In the genomic region with DNA sequence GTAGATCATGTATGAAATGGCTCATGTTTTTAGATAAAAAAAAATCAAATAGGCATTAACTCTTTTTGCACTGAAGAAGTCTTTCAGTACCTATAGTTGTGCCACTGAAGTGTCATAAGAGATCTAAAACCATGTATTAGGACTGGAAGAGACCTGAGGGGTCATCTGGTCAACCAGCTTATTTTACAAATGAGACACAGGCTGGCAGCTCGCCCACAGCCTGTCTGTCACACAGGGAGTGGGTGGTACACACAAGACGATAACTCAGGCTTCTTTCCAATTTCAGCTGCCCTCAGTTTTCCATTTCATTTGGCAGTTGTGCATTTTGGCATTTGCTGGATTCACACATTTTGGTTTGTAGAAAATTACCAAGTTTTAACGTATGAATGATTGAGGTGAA, we compare ENCODE assay signal across 20 cellular contexts. TPM values are rescaled to one million over a fixed set of nuclear protein-coding genes. Genes with fewer than 3 reads are reported as not detected.
DNase-seq lines count a peak whose midpoint lies in the region; ATAC-seq, FAIRE-seq and TF ChIP-seq lines count a peak whose summit lies in the region.
"Had no signal": no experiment of that assay in that cellular context is flagged by ENCODE, and none has a peak within 500 bp of the region (broad histone marks: within the 10 kb centered on the region; RNA-seq: fewer than 3 reads in every experiment).

No MANE protein-coding gene starts in this region.

- DNase-seq in DMS 273 (lab: John Stamatoyannopoulos, UW; ENCODE audit: unreplicated experiment) (peak; percentile 7), DMS 273 treated with DMSO at 0.1 percent for 48 hours (lab: John Stamatoyannopoulos, UW) (no peak), HUDEP-2 (lab: John Stamatoyannopoulos, UW; ENCODE audit: unreplicated experiment in 76 of 76) (peak in 44 of 76 experiments; percentile 4 to 71 (median 32)), astrocyte of the hippocampus (ENCODE audit: low read depth, low spot score) (peak; percentile 20), gastrocnemius medialis (no peak), SKM-1 (lab: John Stamatoyannopoulos, UW; ENCODE audit: unreplicated experiment) (no peak), left colon (no peak), GM12892 (ENCODE audit: insufficient read length) (no peak)
- DNase-seq: AML-193, DND-41, NCI-H1105, NCI-H1694 treated with DMSO at 0.1 percent for 48 hours, NCI-H2107, NCI-H345, NCI-H526, OCI-M1, SHP77 treated with DMSO at 0.1 percent for 48 hours had no signal

- intact Hi-C loops in gastrocnemius medialis (cut with DNase I; ENCODE audit: low total_unique reads), result no loop called here
- intact Hi-C loops in left colon (cut with DNase I, micrococcal nuclease), result no loop called here

- no peaks in the 10 kb centered on the region for H3K27me3 ChIP-seq in gastrocnemius medialis

- no peaks in the 10 kb centered on the region for H3K9me3 ChIP-seq in gastrocnemius medialis
- H3K9me3 ChIP-seq: HAP-1 had no signal

- no peak overlapping the region for H3K4me3 ChIP-seq in gastrocnemius medialis
- H3K4me3 ChIP-seq: HAP-1 had no signal

- H3K27ac ChIP-seq in gastrocnemius medialis, result peak overlapping the region in 3 of 4 donors; percentile 0 to 23 (median 22)
- H3K27ac ChIP-seq: 22Rv1, C4-2B had no signal

- H3K4me1 ChIP-seq in gastrocnemius medialis, result peaks cover 0 to 9% of the 10 kb centered on the region in 2 donors

- no peak for TF ChIP-seq POLR2A in gastrocnemius medialis (IDR thresholded peaks at IDR 0.05)
- no peak for TF ChIP-seq POLR2A in GM12892 (IDR thresholded peaks at IDR 0.05; ENCODE audit: low read depth, low read length)

- no peak for TF ChIP-seq CTCF in gastrocnemius medialis (IDR thresholded peaks at IDR 0.05 in 4 of 5, conservative IDR thresholded peaks at IDR 0.05 in 1 of 5)

- no peak for ATAC-seq in gastrocnemius medialis
- ATAC-seq in left colon, result no peak

- no peak for FAIRE-seq in GM12892 (lab: Jason Lieb, UNC)

- in situ Hi-C loops in gastrocnemius medialis (cut with MboI; ENCODE audit: low sequenced_read_pairs in 4 of 4), result no loop called here

- H3K36me3 ChIP-seq in gastrocnemius medialis, result no peaks in the 10 kb centered on the region

RNA-seq across cellular contexts. Expression of a gene that starts 34.7 kb away (rescaled TPM):
- total RNA-seq in gastrocnemius medialis, result 10 to 100 TPM in 3 of 4 donors, 1 to 10 TPM in 1; 4.3 to 73.0 (median 17.3) TPM
- total RNA-seq in left colon, result 100 to 1,000 TPM; 115 to 119 TPM
- polyA plus RNA-seq in GM12892 (2012; ENCODE audit: missing spikeins), result 131 TPM

Comparison
In these comparisons a context has a peak if more than half of its experiments do, and no peak if none do; other contexts are left out.
1. DNase-seq: peak in DMS 273 (single experiment), HUDEP-2 (44 of 76) and astrocyte of the hippocampus (single experiment); none in DMS 273 treated with DMSO at 0.1 percent for 48 hours (single experiment), gastrocnemius medialis (0 of 2), SKM-1 (single experiment), left colon (0 of 2) and GM12892 (single experiment).